8 cellular contexts compared by ENCODE assay signal in the genomic region with DNA sequence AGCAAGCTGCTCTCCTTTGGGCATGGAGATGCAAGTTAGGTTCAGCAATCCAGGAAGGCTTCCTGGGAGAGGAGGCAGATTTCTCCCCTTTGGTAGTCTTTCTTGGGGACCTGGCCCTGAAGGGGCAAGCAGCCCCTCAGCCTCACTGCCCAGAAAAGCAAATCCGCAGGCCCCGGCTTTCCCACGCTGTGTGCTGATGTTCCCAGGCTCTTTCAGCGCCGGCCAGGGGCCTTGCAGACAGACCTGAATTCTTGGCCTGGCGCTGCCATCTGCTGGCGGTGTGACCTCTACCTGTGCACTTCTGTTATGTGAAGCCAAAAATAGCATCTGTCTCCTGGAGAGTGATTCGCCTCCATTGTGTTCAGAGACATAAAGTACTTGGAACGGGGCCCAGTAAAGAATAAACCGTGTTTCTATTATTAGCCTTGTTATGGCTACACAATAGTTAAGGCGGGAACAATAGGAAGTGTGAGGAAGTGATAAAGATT.
DNase-seq lines count a peak whose midpoint lies in the region; ATAC-seq, FAIRE-seq and TF ChIP-seq lines count a peak whose summit lies in the region.

No MANE protein-coding gene starts in this region.

- H3K4me3 ChIP-seq in DOHH2 (ENCODE audit: low read length) (no peak overlapping the region), dorsolateral prefrontal cortex (no peak overlapping the region)

- no peaks in the 10 kb centered on the region for H3K9me3 ChIP-seq in DOHH2 (ENCODE audit: control insufficient read depth, insufficient read depth, low read length)

- H3K27me3 ChIP-seq in DOHH2 (ENCODE audit: control insufficient read depth, low read length) (no peaks in the 10 kb centered on the region), dorsolateral prefrontal cortex (no peaks in the 10 kb centered on the region)

- FAIRE-seq in RCC 7860 (lab: Jason Lieb, UNC): no peak

- H3K4me3 Mint-ChIP-seq in type B pancreatic cell: no peak overlapping the region

- peaks cover 3% of the 10 kb centered on the region for H3K27me3 Mint-ChIP-seq in type B pancreatic cell

- no peaks in the 10 kb centered on the region for H3K9me3 Mint-ChIP-seq in type B pancreatic cell

- H3K4me1 Mint-ChIP-seq in type B pancreatic cell (ENCODE audit: unreplicated experiment): peaks cover 6% of the 10 kb centered on the region

- no peak overlapping the region for H3K27ac Mint-ChIP-seq in type B pancreatic cell

- DNase-seq in RCC 7860 (ENCODE audit: low spot score) (peak; percentile 47), dorsolateral prefrontal cortex (peak in 5 of 10 donors; percentile 59 to 81 (median 69)), lung microvascular endothelial cell (ENCODE audit: low read depth in 2 of 2) (peak; percentile 95 to 98), type B pancreatic cell (ENCODE audit: extremely low spot score, unreplicated experiment) (no peak)
- DNase-seq in activated CD8-positive, alpha-beta memory T cell treated with anti-CD3 and anti-CD28 coated beads, Interleukin-2, amount 50 U/mL, for 4 hours: no peak

- H4K20me1 ChIP-seq in DOHH2 (ENCODE audit: control insufficient read depth, insufficient read depth, low read depth, low read length): no peaks in the 10 kb centered on the region

- no peaks in the 10 kb centered on the region for H3K79me2 ChIP-seq in DOHH2 (ENCODE audit: control insufficient read depth, low read length)

- H3K4me2 ChIP-seq in DOHH2 (ENCODE audit: low read length): no peak overlapping the region

- ATAC-seq in GM18519 (IDR thresholded peaks at IDR 0.05; ENCODE audit: low FRiP score, unreplicated experiment): no peak

- no peaks in the 10 kb centered on the region for H3K36me3 Mint-ChIP-seq in type B pancreatic cell

- H3K27ac ChIP-seq in DOHH2 (ENCODE audit: low read depth, low read length): no peak overlapping the region
- peak overlapping the region in 22 of 59 donors; percentile 0 to 76 (median 42) for H3K27ac ChIP-seq in dorsolateral prefrontal cortex

- no peaks in the 10 kb centered on the region for H3K36me3 ChIP-seq in DOHH2 (ENCODE audit: control insufficient read depth, low read length)

- H3K9me2 ChIP-seq in DOHH2 (replicated peaks; ENCODE audit: control insufficient read depth, low read length): no peaks in the 10 kb centered on the region

- peak; percentile 53 for TF ChIP-seq CTCF in DOHH2 (IDR thresholded peaks at IDR 0.05; ENCODE audit: low read depth, low read length, poor library complexity, severe bottlenecking)
- peak; percentile 55 for TF ChIP-seq CTCF in LNCAP (IDR thresholded peaks at IDR 0.05)
- TF ChIP-seq CTCF in dorsolateral prefrontal cortex (IDR thresholded peaks at IDR 0.05 in 54 of 56, conservative IDR thresholded peaks at IDR 0.05 in 2 of 56; ENCODE audit: low read depth in 1 of 56, partially characterized antibody in 56 of 56): peak in 55 of 56 donors; percentile 20 to 72 (median 54)
- TF ChIP-seq CTCF in type B pancreatic cell (conservative IDR thresholded peaks at IDR 0.05): peak; percentile 75

- no peaks in the 10 kb centered on the region for H3F3A ChIP-seq in DOHH2 (ENCODE audit: control insufficient read depth, insufficient read depth)

- H3K4me1 ChIP-seq in DOHH2 (ENCODE audit: control insufficient read depth, low read length): no peaks in the 10 kb centered on the region

- intact Hi-C loops in dorsolateral prefrontal cortex (cut with DNase I): loop anchor here in 1 of 2 donors (5.0 to 10.0 kb wide), 2 partner anchors 197 to 319 kb away; no protein-coding TSS in a partner anchor

Comparison
In these comparisons a context has a peak if more than half of its experiments do, and no peak if none do; other contexts are left out.
1. DNase-seq: peak in RCC 7860 (single experiment) and lung microvascular endothelial cell (2 of 2); none in type B pancreatic cell (single experiment) and activated CD8-positive, alpha-beta memory T cell treated with anti-CD3 and anti-CD28 coated beads, Interleukin-2, amount 50 U/mL, for 4 hours (single experiment).
2. Peak in every context shown above with its lines, with median percentiles within 50 percentile points of each other: CTCF ChIP-seq.